In genomic region chr6:23348185-23348584, GRCh38 we compare ENCODE assay signal across 2 cellular contexts.
TF ChIP-seq lines count a peak whose summit lies in the region.

No MANE protein-coding gene starts in this region.

TF ChIP-seq in SK-N-SH, 30 proteins besides CTCF, POLR2A, EP300 and RAD21 (continued from another document and continues in another):
- TF ChIP-seq ZBTB33 (IDR thresholded peaks at IDR 0.05; ENCODE audit: borderline replicate concordance, low read depth) (no peak), USF2 (IDR thresholded peaks at IDR 0.05; ENCODE audit: borderline replicate concordance, low read depth, low read length) (no peak), JUND (IDR thresholded peaks at IDR 0.05) (no peak), FOSL2 (IDR thresholded peaks at IDR 0.05; ENCODE audit: borderline replicate concordance, low read depth) (no peak), TCF12 (IDR thresholded peaks at IDR 0.05) (no peak), GABPA (IDR thresholded peaks at IDR 0.05; ENCODE audit: low read depth) (no peak), YY1 (IDR thresholded peaks at IDR 0.05; ENCODE audit: low read depth) (no peak), REST (IDR thresholded peaks at IDR 0.05; ENCODE audit: low read depth, low read length) (no peak), RCOR1 (IDR thresholded peaks at IDR 0.05; ENCODE audit: low read length) (peak; percentile 92), FOXM1 (IDR thresholded peaks at IDR 0.05; ENCODE audit: low read depth) (no peak), TEAD4 (IDR thresholded peaks at IDR 0.05; ENCODE audit: borderline replicate concordance, insufficient read depth) (no peak), EZH2phosphoT487 (IDR thresholded peaks at IDR 0.05; ENCODE audit: borderline replicate concordance, low read depth) (no peak), ELF1 (IDR thresholded peaks at IDR 0.05) (no peak), RXRA (IDR thresholded peaks at IDR 0.05; ENCODE audit: borderline replicate concordance, low read depth) (no peak), POLR2AphosphoS5 (IDR thresholded peaks at IDR 0.05; ENCODE audit: low read depth, low read length) (peak; percentile 23; the same call in 1 of the 2 replicates), NRF1 (IDR thresholded peaks at IDR 0.05; ENCODE audit: low read depth, low read length) (no peak), FOXJ3 (CRISPR knock-in tag; IDR thresholded peaks at IDR 0.05) (0 out of 2 replicates have a peak, but pooled peaks have one; percentile 18), GATA2 (CRISPR knock-in tag; IDR thresholded peaks at IDR 0.05) (0 out of 2 replicates have a peak, but pooled peaks have one; percentile 17), TAF1 (IDR thresholded peaks at IDR 0.05; ENCODE audit: borderline replicate concordance, low read depth, low read length) (no peak), MXI1 (IDR thresholded peaks at IDR 0.05; ENCODE audit: low read depth, low read length) (peak; percentile 25; the same call in 1 of the 2 replicates), SIN3A (IDR thresholded peaks at IDR 0.05; ENCODE audit: borderline replicate concordance, low read depth, low read length) (no peak), RFX5 (IDR thresholded peaks at IDR 0.05; ENCODE audit: low read length) (no peak), NFIC (IDR thresholded peaks at IDR 0.05; ENCODE audit: borderline replicate concordance) (no peak), MEF2A (IDR thresholded peaks at IDR 0.05; ENCODE audit: borderline replicate concordance, low read depth) (no peak)
- TF ChIP-seq, protein P1, sequence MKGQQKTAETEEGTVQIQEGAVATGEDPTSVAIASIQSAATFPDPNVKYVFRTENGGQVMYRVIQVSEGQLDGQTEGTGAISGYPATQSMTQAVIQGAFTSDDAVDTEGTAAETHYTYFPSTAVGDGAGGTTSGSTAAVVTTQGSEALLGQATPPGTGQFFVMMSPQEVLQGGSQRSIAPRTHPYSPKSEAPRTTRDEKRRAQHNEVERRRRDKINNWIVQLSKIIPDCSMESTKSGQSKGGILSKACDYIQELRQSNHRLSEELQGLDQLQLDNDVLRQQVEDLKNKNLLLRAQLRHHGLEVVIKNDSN (IDR thresholded peaks at IDR 0.05; ENCODE audit: borderline replicate concordance, low read depth), result no peak
- TF ChIP-seq, protein P2, sequence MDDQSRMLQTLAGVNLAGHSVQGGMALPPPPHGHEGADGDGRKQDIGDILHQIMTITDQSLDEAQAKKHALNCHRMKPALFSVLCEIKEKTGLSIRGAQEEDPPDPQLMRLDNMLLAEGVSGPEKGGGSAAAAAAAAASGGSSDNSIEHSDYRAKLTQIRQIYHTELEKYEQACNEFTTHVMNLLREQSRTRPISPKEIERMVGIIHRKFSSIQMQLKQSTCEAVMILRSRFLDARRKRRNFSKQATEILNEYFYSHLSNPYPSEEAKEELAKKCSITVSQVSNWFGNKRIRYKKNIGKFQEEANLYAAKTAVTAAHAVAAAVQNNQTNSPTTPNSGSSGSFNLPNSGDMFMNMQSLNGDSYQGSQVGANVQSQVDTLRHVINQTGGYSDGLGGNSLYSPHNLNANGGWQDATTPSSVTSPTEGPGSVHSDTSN (IDR thresholded peaks at IDR 0.05), result no peak

TF ChIP-seq in SK-N-SH treated with all-trans-retinoic acid at 6 μM for 48 hours, 23 proteins besides CTCF, POLR2A, EP300 and RAD21 (continued from another document):
- TF ChIP-seq RARB (CRISPR knock-in tag; IDR thresholded peaks at IDR 0.05), result no peak
